Comparison of ENCODE assay signal across 2 cellular contexts in genomic region chr20:55616367-55616766, GRCh38.
TF ChIP-seq lines count a peak whose summit lies in the region.

No MANE protein-coding gene starts in this region.

TF ChIP-seq in HepG2, 621 proteins besides CTCF, POLR2A, EP300 and RAD21 (continued from another document):
- TF ChIP-seq RNF219 (CRISPR knock-in tag; IDR thresholded peaks at IDR 0.05) (no peak), CREB1 (IDR thresholded peaks at IDR 0.05) (peak; percentile 99), CREB1 (CRISPR knock-in tag; IDR thresholded peaks at IDR 0.05) (no peak)

TF ChIP-seq in K562, 482 proteins besides CTCF, POLR2A, EP300 and RAD21:
- no peak for TF ChIP-seq CHD7 (IDR thresholded peaks at IDR 0.05; ENCODE audit: low read depth, low read length)
- no peak for TF ChIP-seq HNRNPH1 (optimal IDR thresholded peaks at IDR 0.05; ENCODE audit: low read depth, low read length)
- TF ChIP-seq SREBF2 (CRISPR knock-in tag; IDR thresholded peaks at IDR 0.05): no peak
- TF ChIP-seq JUNB (CRISPR knock-in tag; conservative IDR thresholded peaks at IDR 0.05): peak; percentile 72
- TF ChIP-seq ATF1 (CRISPR knock-in tag; IDR thresholded peaks at IDR 0.05): no peak
- peak; percentile 52 for TF ChIP-seq ATF1 (tag; IDR thresholded peaks at IDR 0.05)
- TF ChIP-seq ATF3 (IDR thresholded peaks at IDR 0.05): peak; percentile 78
- TF ChIP-seq ATF3 (CRISPR knock-in tag; conservative IDR thresholded peaks at IDR 0.05): no peak
- TF ChIP-seq ATF7 (IDR thresholded peaks at IDR 0.05): peak; percentile 48; the same call in 1 of the 2 replicates
- TF ChIP-seq DMBX1 (CRISPR knock-in tag; IDR thresholded peaks at IDR 0.05; ENCODE audit: borderline replicate concordance): no peak
- peak; percentile 58 for TF ChIP-seq JUND (IDR thresholded peaks at IDR 0.05; ENCODE audit: borderline replicate concordance, low read depth, low read length)
- peak; percentile 46; the same call in 1 of the 3 replicates for TF ChIP-seq JUND (tag; IDR thresholded peaks at IDR 0.05; ENCODE audit: borderline replicate concordance, low read depth, low read length)
- no peak for TF ChIP-seq ASH1L (IDR thresholded peaks at IDR 0.05; ENCODE audit: borderline replicate concordance, low read depth, partially characterized antibody)
- TF ChIP-seq HDAC2 (IDR thresholded peaks at IDR 0.05): no peak
- TF ChIP-seq, protein P1, sequence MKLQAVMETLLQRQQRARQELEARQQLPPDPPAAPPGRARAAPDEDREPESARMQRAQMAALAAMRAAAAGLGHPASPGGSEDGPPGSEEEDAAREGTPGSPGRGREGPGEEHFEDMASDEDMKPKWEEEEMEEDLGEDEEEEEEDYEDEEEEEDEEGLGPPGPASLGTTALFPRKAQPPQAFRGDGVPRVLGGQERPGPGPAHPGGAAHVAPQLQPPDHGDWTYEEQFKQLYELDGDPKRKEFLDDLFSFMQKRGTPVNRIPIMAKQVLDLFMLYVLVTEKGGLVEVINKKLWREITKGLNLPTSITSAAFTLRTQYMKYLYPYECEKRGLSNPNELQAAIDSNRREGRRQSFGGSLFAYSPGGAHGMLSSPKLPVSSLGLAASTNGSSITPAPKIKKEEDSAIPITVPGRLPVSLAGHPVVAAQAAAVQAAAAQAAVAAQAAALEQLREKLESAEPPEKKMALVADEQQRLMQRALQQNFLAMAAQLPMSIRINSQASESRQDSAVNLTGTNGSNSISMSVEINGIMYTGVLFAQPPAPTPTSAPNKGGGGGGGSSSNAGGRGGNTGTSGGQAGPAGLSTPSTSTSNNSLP (IDR thresholded peaks at IDR 0.05; ENCODE audit: borderline replicate concordance, low read depth, low read length): no peak
